ENCODE assay signal across 8 cellular contexts in genomic region chr2:144162652-144163051, GRCh38.
DNase-seq lines count a peak whose midpoint lies in the region; ATAC-seq, FAIRE-seq and TF ChIP-seq lines count a peak whose summit lies in the region.

No MANE protein-coding gene starts in this region.

- H3K36me3 ChIP-seq in small intestine (ENCODE audit: control insufficient read depth in 2 of 2, insufficient read depth in 2 of 2, low read length in 2 of 2): no peaks in the 10 kb centered on the region
- H3K36me3 ChIP-seq in tibial artery: no peaks in the 10 kb centered on the region

- no peak overlapping the region for H3K4me3 ChIP-seq in dorsolateral prefrontal cortex
- H3K4me3 ChIP-seq in small intestine (ENCODE audit: low read depth in 1 of 2, low read length in 2 of 2): no peak overlapping the region
- H3K4me3 ChIP-seq in tibial artery: no peak overlapping the region

- H3K27me3 ChIP-seq in dorsolateral prefrontal cortex (no peaks in the 10 kb centered on the region), small intestine (ENCODE audit: control insufficient read depth in 2 of 2, insufficient read depth in 2 of 2, low read length in 2 of 2) (no peaks in the 10 kb centered on the region), tibial artery (no peaks in the 10 kb centered on the region)

- H3K4me1 ChIP-seq in small intestine (ENCODE audit: control insufficient read depth in 2 of 2, insufficient read depth in 1 of 2, low read depth in 1 of 2, low read length in 1 of 2) (no peaks in the 10 kb centered on the region), tibial artery (no peaks in the 10 kb centered on the region)

- DNase-seq in NCI-H345 (lab: John Stamatoyannopoulos, UW) (peak; percentile 16), NCI-H345 treated with DMSO at 0.1 percent for 48 hours (lab: John Stamatoyannopoulos, UW; ENCODE audit: unreplicated experiment) (no peak), T follicular helper cell (ENCODE audit: low read depth) (peak; percentile 19), dorsolateral prefrontal cortex (no peak), small intestine (peak; percentile 45), tibial artery (no peak)

- FAIRE-seq in small intestine (lab: Jason Lieb, UNC): no peak

- intact Hi-C loops in dorsolateral prefrontal cortex (cut with DNase I) (no loop called here), tibial artery (cut with DNase I; ENCODE audit: low total_unique reads) (no loop called here)

- TF ChIP-seq CTCF in dorsolateral prefrontal cortex (IDR thresholded peaks at IDR 0.05 in 54 of 56, conservative IDR thresholded peaks at IDR 0.05 in 2 of 56; ENCODE audit: low read depth in 1 of 56, partially characterized antibody in 56 of 56) (peak in 47 of 56 donors; percentile 10 to 60 (median 37)), tibial artery (IDR thresholded peaks at IDR 0.05) (no peak)

- ATAC-seq in HG02678 (IDR thresholded peaks at IDR 0.05; ENCODE audit: unreplicated experiment) (peak; percentile 78), GM18505 (IDR thresholded peaks at IDR 0.05; ENCODE audit: unreplicated experiment) (no peak)

- 88 to 89% (median 88%) methylated on average over 5 of the region's 5 CpGs for WGBS in small intestine, 3 donors

- no peak for TF ChIP-seq POLR2A in GM18505 (IDR thresholded peaks at IDR 0.05; ENCODE audit: borderline replicate concordance, extremely low read depth, insufficient read depth, insufficient read length)

- no peaks in the 10 kb centered on the region for H3K9me3 ChIP-seq in small intestine (ENCODE audit: control insufficient read depth, low read depth)
- H3K9me3 ChIP-seq in tibial artery: no peaks in the 10 kb centered on the region

- H3K27ac ChIP-seq in dorsolateral prefrontal cortex (no peak overlapping the region), small intestine (ENCODE audit: low read depth in 1 of 2, low read length in 1 of 2) (no peak overlapping the region), tibial artery (no peak overlapping the region)

Comparison
In these comparisons a context has a peak if more than half of its experiments do, and no peak if none do; other contexts are left out.
1. DNase-seq: peak in NCI-H345 (single experiment), T follicular helper cell (single experiment) and small intestine (single experiment); none in NCI-H345 treated with DMSO at 0.1 percent for 48 hours (single experiment), dorsolateral prefrontal cortex (0 of 10) and tibial artery (0 of 2).
2. CTCF ChIP-seq: peak in dorsolateral prefrontal cortex (47 of 56); none in tibial artery (0 of 2).